In genomic region chr21:33895356-33895755, GRCh38 we compare ENCODE assay signal across 10 cellular contexts. TPM values are rescaled to one million over a fixed set of nuclear protein-coding genes. Genes with fewer than 3 reads are reported as not detected.
DNase-seq lines count a peak whose midpoint lies in the region; ATAC-seq and TF ChIP-seq lines count a peak whose summit lies in the region.
"Had no signal": no experiment of that assay in that cellular context is flagged by ENCODE, and none has a peak within 500 bp of the region (broad histone marks: within the 10 kb centered on the region; RNA-seq: fewer than 3 reads in every experiment).

No MANE protein-coding gene starts in this region.

- no peak for TF ChIP-seq POLR2A in GM18505 (IDR thresholded peaks at IDR 0.05; ENCODE audit: borderline replicate concordance, extremely low read depth, insufficient read depth, insufficient read length)

- no peaks in the 10 kb centered on the region for H3K9me3 ChIP-seq in SJCRH30 (replicated peaks)
- H3K9me3 ChIP-seq: heart left ventricle had no signal

- no peak overlapping the region; the same call in 1 of the 2 replicates for H3K27ac ChIP-seq in SJCRH30

- H3K27ac Mint-ChIP-seq in glutamatergic neuron (ENCODE audit: unreplicated experiment), result no peak overlapping the region
- no peak overlapping the region for H3K27ac Mint-ChIP-seq in stimulated activated effector memory CD8-positive, alpha-beta T cell treated with anti-CD3 and anti-CD28 coated beads, Interleukin-12 subunit alpha, Interleukin-12 subunit beta, amount 100 ng/mL, for 72 hours

- DNase-seq in activated T-cell treated with anti-CD3 and anti-CD28 coated beads, Interleukin-2, amount 50 U/mL, for 4 hours, result no peak
- no peak for DNase-seq in activated T-cell treated with anti-CD3 and anti-CD28 coated beads for 4 hours
- no peak for DNase-seq in SJCRH30
- no peak for DNase-seq in glutamatergic neuron
- no peak for DNase-seq in stimulated activated effector memory CD8-positive, alpha-beta T cell treated with anti-CD3 and anti-CD28 coated beads, Interleukin-12 subunit alpha, Interleukin-12 subunit beta, amount 100 ng/mL, for 72 hours (ENCODE audit: low spot score in 2 of 2)
- DNase-seq in NAMALWA (ENCODE audit: low spot score), result no peak

- H3K36me3 ChIP-seq in SJCRH30, result no peaks in the 10 kb centered on the region

- H3K4me3 Mint-ChIP-seq in activated T-cell treated with anti-CD3 and anti-CD28 coated beads, Interleukin-2, amount 50 U/mL, for 4 hours, result peak overlapping the region; percentile 60
- peak overlapping the region; percentile 55 for H3K4me3 Mint-ChIP-seq in glutamatergic neuron (ENCODE audit: unreplicated experiment)
- peak overlapping the region; percentile 45 for H3K4me3 Mint-ChIP-seq in stimulated activated effector memory CD8-positive, alpha-beta T cell treated with anti-CD3 and anti-CD28 coated beads, Interleukin-12 subunit alpha, Interleukin-12 subunit beta, amount 100 ng/mL, for 72 hours

- H3K4me1 ChIP-seq in SJCRH30, result peaks cover 17% of the 10 kb centered on the region

- TF ChIP-seq CTCF in glutamatergic neuron (IDR thresholded peaks at IDR 0.05; ENCODE audit: partially characterized antibody, unreplicated experiment), result no peak

- no peak for ATAC-seq in activated T-cell treated with anti-CD3 and anti-CD28 coated beads, Interleukin-2, amount 50 U/mL, for 4 hours
- ATAC-seq in stimulated activated effector memory CD8-positive, alpha-beta T cell treated with anti-CD3 and anti-CD28 coated beads, Interleukin-12 subunit alpha, Interleukin-12 subunit beta, amount 100 ng/mL, for 72 hours, result no peak
- ATAC-seq in GM18505 (IDR thresholded peaks at IDR 0.05; ENCODE audit: unreplicated experiment), result no peak
- ATAC-seq in GM21515 (IDR thresholded peaks at IDR 0.05; ENCODE audit: unreplicated experiment), result no peak

- H3K9me3 Mint-ChIP-seq in activated T-cell treated with anti-CD3 and anti-CD28 coated beads, Interleukin-2, amount 50 U/mL, for 4 hours, result no peaks in the 10 kb centered on the region
- peaks cover 6% of the 10 kb centered on the region for H3K9me3 Mint-ChIP-seq in glutamatergic neuron (ENCODE audit: unreplicated experiment)
- H3K9me3 Mint-ChIP-seq in stimulated activated effector memory CD8-positive, alpha-beta T cell treated with anti-CD3 and anti-CD28 coated beads, Interleukin-12 subunit alpha, Interleukin-12 subunit beta, amount 100 ng/mL, for 72 hours, result no peaks in the 10 kb centered on the region
- H3K9me3 Mint-ChIP-seq: activated T-helper 1 cell treated with anti-CD3 and anti-CD28 coated beads, Interleukin-12 subunit alpha, Interleukin-12 subunit beta, Interleukin-2, Interleukin-4 antibody, amounts not matched to agents 30 ng/mL and 10 ng/mL and 1 ng/mL, durations not matched to agents 14 hours and 24 hours and 36 hours had no signal

- no peaks in the 10 kb centered on the region for H3K27me3 ChIP-seq in SJCRH30
- H3K27me3 ChIP-seq: heart left ventricle had no signal

- H3K27me3 Mint-ChIP-seq in activated T-cell treated with anti-CD3 and anti-CD28 coated beads, Interleukin-2, amount 50 U/mL, for 4 hours (ENCODE audit: low read depth), result peaks cover 7% of the 10 kb centered on the region
- peaks cover 5% of the 10 kb centered on the region for H3K27me3 Mint-ChIP-seq in glutamatergic neuron (ENCODE audit: unreplicated experiment)

- peak overlapping the region; percentile 35 for H3K4me3 ChIP-seq in SJCRH30

- peaks cover 4% of the 10 kb centered on the region for H3K36me3 Mint-ChIP-seq in activated T-cell treated with anti-CD3 and anti-CD28 coated beads, Interleukin-2, amount 50 U/mL, for 4 hours (ENCODE audit: insufficient read depth)
- H3K36me3 Mint-ChIP-seq in glutamatergic neuron (ENCODE audit: unreplicated experiment), result no peaks in the 10 kb centered on the region
- H3K36me3 Mint-ChIP-seq in stimulated activated effector memory CD8-positive, alpha-beta T cell treated with anti-CD3 and anti-CD28 coated beads, Interleukin-12 subunit alpha, Interleukin-12 subunit beta, amount 100 ng/mL, for 72 hours, result no peaks in the 10 kb centered on the region

- peaks cover 12% of the 10 kb centered on the region for H3K4me1 Mint-ChIP-seq in activated T-cell treated with anti-CD3 and anti-CD28 coated beads, Interleukin-2, amount 50 U/mL, for 4 hours (ENCODE audit: low read depth)
- H3K4me1 Mint-ChIP-seq in glutamatergic neuron (ENCODE audit: low read depth, unreplicated experiment), result peaks cover 24% of the 10 kb centered on the region
- peaks cover 10% of the 10 kb centered on the region for H3K4me1 Mint-ChIP-seq in stimulated activated effector memory CD8-positive, alpha-beta T cell treated with anti-CD3 and anti-CD28 coated beads, Interleukin-12 subunit alpha, Interleukin-12 subunit beta, amount 100 ng/mL, for 72 hours

RNA-seq across cellular contexts. Expression of gene ATP5PO, which starts 20.2 kb away (rescaled TPM):
- total RNA-seq in activated T-cell treated with anti-CD3 and anti-CD28 coated beads, Interleukin-2, amount 50 U/mL, for 4 hours, result 100 to 1,000 TPM; 135 to 179 (median 176) TPM
- total RNA-seq in SJCRH30 (2014; rRNA removed; shearing (Covaris generic)), result 307 and 349 TPM in 2 replicates
- 236 TPM for total RNA-seq in glutamatergic neuron (ENCODE audit: unreplicated experiment)
